ENCODE assay signal across 1 cellular context in the genomic region with DNA sequence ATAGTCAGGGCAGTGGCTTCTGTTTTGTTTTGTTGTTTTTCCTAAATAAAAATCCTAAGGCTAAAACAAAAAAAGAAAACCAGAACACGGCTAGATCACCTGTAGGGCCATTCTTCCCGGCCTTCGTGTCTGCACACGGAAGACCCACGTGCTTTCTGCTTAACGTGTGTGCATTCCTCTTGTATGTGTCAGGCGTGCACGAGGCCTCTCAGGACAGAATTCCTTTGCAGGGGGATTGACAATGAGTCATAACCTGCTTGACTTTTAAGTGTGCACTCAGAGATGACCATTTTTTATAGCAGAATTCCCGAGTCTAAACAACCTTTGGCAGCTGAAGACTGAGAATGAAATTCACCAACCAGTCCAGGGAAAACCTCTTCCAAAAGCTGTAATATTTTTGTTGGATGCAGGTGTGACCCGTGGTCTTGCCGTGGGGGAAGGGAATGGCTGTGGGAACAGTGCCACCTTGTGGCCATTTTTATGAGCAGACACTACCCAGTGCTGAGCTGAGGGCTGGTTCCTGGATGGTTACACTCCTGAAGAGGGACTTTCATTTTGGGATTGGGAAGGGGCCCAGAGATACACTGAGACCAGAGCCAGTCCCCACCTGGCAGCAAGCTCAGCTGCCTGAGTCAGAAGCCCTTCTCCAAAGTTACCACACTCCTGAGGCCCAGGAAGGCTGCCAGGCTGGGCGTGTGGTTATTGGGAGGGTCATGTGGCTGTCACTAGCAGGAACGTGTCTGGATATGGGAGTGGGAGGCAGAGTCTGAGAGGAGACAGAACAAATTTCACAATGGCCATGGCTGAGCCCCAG.
TF ChIP-seq lines count a peak whose summit lies in the region.

No MANE protein-coding gene starts in this region.

TF ChIP-seq in HEK293, 187 proteins besides CTCF, POLR2A, EP300 and RAD21 (continued from another document):
- TF ChIP-seq, protein P1, sequence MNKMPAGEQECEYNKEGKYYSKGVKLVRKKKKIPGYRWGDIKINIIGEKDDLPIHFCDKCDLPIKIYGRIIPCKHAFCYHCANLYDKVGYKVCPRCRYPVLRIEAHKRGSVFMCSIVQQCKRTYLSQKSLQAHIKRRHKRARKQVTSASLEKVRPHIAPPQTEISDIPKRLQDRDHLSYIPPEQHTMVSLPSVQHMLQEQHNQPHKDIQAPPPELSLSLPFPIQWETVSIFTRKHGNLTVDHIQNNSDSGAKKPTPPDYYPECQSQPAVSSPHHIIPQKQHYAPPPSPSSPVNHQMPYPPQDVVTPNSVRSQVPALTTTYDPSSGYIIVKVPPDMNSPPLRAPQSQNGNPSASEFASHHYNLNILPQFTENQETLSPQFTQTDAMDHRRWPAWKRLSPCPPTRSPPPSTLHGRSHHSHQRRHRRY (tag by site-specific recombination; IDR thresholded peaks at IDR 0.05) = no peak
- TF ChIP-seq ZNF366 (tag by site-specific recombination; conservative IDR thresholded peaks at IDR 0.05) (peak; percentile 36; the same call in 1 of the 2 replicates), ZNF292 (tag by site-specific recombination; IDR thresholded peaks at IDR 0.05; ENCODE audit: borderline replicate concordance, low read depth) (no peak)
- TF ChIP-seq, protein P2, sequence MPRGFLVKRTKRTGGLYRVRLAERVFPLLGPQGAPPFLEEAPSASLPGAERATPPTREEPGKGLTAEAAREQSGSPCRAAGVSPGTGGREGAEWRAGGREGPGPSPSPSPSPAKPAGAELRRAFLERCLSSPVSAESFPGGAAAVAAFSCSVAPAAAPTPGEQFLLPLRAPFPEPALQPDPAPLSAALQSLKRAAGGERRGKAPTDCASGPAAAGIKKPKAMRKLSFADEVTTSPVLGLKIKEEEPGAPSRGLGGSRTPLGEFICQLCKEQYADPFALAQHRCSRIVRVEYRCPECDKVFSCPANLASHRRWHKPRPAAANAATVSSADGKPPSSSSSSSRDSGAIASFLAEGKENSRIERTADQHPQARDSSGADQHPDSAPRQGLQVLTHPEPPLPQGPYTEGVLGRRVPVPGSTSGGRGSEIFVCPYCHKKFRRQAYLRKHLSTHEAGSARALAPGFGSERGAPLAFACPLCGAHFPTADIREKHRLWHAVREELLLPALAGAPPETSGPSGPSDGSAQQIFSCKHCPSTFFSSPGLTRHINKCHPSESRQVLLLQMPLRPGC (tag by site-specific recombination; IDR thresholded peaks at IDR 0.05) = peak; percentile 93
- TF ChIP-seq, protein P3, sequence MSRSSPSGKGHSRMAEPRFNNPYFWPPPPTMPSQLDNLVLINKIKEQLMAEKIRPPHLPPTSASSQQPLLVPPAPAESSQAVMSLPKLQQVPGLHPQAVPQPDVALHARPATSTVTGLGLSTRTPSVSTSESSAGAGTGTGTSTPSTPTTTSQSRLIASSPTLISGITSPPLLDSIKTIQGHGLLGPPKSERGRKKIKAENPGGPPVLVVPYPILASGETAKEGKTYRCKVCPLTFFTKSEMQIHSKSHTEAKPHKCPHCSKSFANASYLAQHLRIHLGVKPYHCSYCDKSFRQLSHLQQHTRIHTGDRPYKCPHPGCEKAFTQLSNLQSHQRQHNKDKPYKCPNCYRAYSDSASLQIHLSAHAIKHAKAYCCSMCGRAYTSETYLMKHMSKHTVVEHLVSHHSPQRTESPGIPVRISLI (tag by site-specific recombination; IDR thresholded peaks at IDR 0.05) = no peak; the same call in 1 of the 2 replicates
- TF ChIP-seq, protein P4, sequence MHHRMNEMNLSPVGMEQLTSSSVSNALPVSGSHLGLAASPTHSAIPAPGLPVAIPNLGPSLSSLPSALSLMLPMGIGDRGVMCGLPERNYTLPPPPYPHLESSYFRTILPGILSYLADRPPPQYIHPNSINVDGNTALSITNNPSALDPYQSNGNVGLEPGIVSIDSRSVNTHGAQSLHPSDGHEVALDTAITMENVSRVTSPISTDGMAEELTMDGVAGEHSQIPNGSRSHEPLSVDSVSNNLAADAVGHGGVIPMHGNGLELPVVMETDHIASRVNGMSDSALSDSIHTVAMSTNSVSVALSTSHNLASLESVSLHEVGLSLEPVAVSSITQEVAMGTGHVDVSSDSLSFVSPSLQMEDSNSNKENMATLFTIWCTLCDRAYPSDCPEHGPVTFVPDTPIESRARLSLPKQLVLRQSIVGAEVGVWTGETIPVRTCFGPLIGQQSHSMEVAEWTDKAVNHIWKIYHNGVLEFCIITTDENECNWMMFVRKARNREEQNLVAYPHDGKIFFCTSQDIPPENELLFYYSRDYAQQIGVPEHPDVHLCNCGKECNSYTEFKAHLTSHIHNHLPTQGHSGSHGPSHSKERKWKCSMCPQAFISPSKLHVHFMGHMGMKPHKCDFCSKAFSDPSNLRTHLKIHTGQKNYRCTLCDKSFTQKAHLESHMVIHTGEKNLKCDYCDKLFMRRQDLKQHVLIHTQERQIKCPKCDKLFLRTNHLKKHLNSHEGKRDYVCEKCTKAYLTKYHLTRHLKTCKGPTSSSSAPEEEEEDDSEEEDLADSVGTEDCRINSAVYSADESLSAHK (tag by site-specific recombination; IDR thresholded peaks at IDR 0.05) = no peak
TF ChIP-seq in HEK293: peak in this region for 28.
